8 cellular contexts compared by ENCODE assay signal in the genomic region with DNA sequence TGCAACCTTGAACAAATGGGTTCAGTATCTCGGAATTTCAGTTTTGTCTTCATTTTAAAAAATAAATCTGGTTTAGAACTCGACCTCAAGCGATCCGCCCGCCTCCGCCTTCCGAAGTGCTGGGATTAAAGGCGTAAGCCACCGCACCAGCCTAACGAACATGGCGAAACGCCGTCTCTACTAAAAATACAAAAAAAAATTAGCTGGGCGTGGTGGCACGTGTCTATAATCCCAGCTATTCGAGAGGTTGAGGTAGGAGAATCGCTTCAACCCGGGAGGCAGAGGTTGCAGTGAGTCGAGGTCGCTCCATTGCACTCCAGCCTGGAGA. TPM values are rescaled to one million over a fixed set of nuclear protein-coding genes. Genes with fewer than 3 reads are reported as not detected.
DNase-seq lines count a peak whose midpoint lies in the region; ATAC-seq and TF ChIP-seq lines count a peak whose summit lies in the region.

No MANE protein-coding gene starts in this region.

- peaks cover 43% of the 10 kb centered on the region for H3K36me3 ChIP-seq in SJCRH30
- peaks cover 0 to 47% (median 11%) of the 10 kb centered on the region in 3 donors for H3K36me3 ChIP-seq in esophagus squamous epithelium
- H3K36me3 ChIP-seq in parathyroid adenoma (ENCODE audit: control insufficient read depth, insufficient read depth, low read length) = peaks cover 6% of the 10 kb centered on the region

- H3K4me3 ChIP-seq in SJCRH30 = peak overlapping the region; percentile 96
- H3K4me3 ChIP-seq in esophagus squamous epithelium = peak overlapping the region; percentile 61 to 90 (median 77)
- H3K4me3 ChIP-seq in parathyroid adenoma (ENCODE audit: low read depth, low read length) = peak overlapping the region; percentile 99

- no peak for TF ChIP-seq POLR2A in esophagus squamous epithelium (IDR thresholded peaks at IDR 0.05)

- intact Hi-C loops in esophagus squamous epithelium (cut with DNase I) = no loop called here

- TF ChIP-seq CTCF in esophagus squamous epithelium (IDR thresholded peaks at IDR 0.05) (no peak), parathyroid adenoma (IDR thresholded peaks at IDR 0.05) (no peak)

- peak; percentile 59 for DNase-seq in DMS79 treated with DMSO at 0.1 percent for 48 hours (lab: John Stamatoyannopoulos, UW)
- DNase-seq in SJCRH30 = no peak
- DNase-seq in esophagus squamous epithelium (lab: John Stamatoyannopoulos, UW) = no peak
- DNase-seq in SIG-M5 (lab: John Stamatoyannopoulos, UW) = no peak
- DNase-seq in islet precursor cell = no peak

- no peak for ATAC-seq in HG03432 (IDR thresholded peaks at IDR 0.05; ENCODE audit: unreplicated experiment)
- ATAC-seq in GM21526 (IDR thresholded peaks at IDR 0.05; ENCODE audit: low FRiP score, unreplicated experiment) = no peak

- H3K9me3 ChIP-seq in SJCRH30 (replicated peaks) = peaks cover 10% of the 10 kb centered on the region
- H3K9me3 ChIP-seq in esophagus squamous epithelium = peaks cover 0 to 38% (median 16%) of the 10 kb centered on the region in 3 donors
- H3K9me3 ChIP-seq in parathyroid adenoma (ENCODE audit: control insufficient read depth, low read length) = peaks cover 8% of the 10 kb centered on the region

- H3K79me2 ChIP-seq in parathyroid adenoma = no peaks in the 10 kb centered on the region

- peak overlapping the region; percentile 81 for H3K9ac ChIP-seq in parathyroid adenoma

- WGBS in esophagus squamous epithelium, 2 donors = 2 to 6% methylated on average over 20 of the region's 20 CpGs

- H3K27ac ChIP-seq in SJCRH30 = peak overlapping the region; percentile 98
- peak overlapping the region; percentile 91 to 98 (median 96) for H3K27ac ChIP-seq in esophagus squamous epithelium
- H3K27ac ChIP-seq in parathyroid adenoma = peak overlapping the region; percentile 93

- peak overlapping the region; percentile 88 for H2AFZ ChIP-seq in parathyroid adenoma

- H3K4me1 ChIP-seq in SJCRH30 (peaks cover 4% of the 10 kb centered on the region; the same call in 1 of the 2 replicates), esophagus squamous epithelium (peaks cover 0 to 27% (median 12%) of the 10 kb centered on the region in 3 donors), parathyroid adenoma (peaks cover 3% of the 10 kb centered on the region)

- peak overlapping the region; percentile 90 for H3K4me2 ChIP-seq in parathyroid adenoma (ENCODE audit: low read length)

- H3K27me3 ChIP-seq in SJCRH30 = no peaks in the 10 kb centered on the region
- no peaks in the 10 kb centered on the region for H3K27me3 ChIP-seq in esophagus squamous epithelium
- no peaks in the 10 kb centered on the region for H3K27me3 ChIP-seq in parathyroid adenoma (ENCODE audit: control insufficient read depth, insufficient read depth, low read length)

RNA-seq across cellular contexts. Expression of a gene that starts 0.6 kb away (rescaled TPM):
- total RNA-seq in SJCRH30 (2014; rRNA removed; shearing (Covaris generic)) = 38.4 and 47.7 TPM in 2 replicates
- 10 to 100 TPM in 1 of 4 donors, 1 to 10 TPM in 3; 6.0 to 23.5 (median 6.2) TPM for total RNA-seq in esophagus squamous epithelium

RNA-seq across cellular contexts. Expression of a gene that starts 1.1 kb away (rescaled TPM):
- total RNA-seq in SJCRH30 (2014; rRNA removed; shearing (Covaris generic)) = not detected in 2 replicates
- under 1 TPM in 2 of 4 donors, not detected in 2; 0.48 to 0.57 TPM for total RNA-seq in esophagus squamous epithelium

RNA-seq across cellular contexts. Expression of a gene that starts 56.0 kb away (rescaled TPM):
- total RNA-seq in SJCRH30 (2014; rRNA removed; shearing (Covaris generic)) = 18.6 and 18.8 TPM in 2 replicates
- 10 to 100 TPM in 2 of 4 donors, 1 to 10 TPM in 2; 3.0 to 27.4 (median 13.3) TPM for total RNA-seq in esophagus squamous epithelium
